Comparison of ENCODE assay signal across 8 cellular contexts in the genomic region with DNA sequence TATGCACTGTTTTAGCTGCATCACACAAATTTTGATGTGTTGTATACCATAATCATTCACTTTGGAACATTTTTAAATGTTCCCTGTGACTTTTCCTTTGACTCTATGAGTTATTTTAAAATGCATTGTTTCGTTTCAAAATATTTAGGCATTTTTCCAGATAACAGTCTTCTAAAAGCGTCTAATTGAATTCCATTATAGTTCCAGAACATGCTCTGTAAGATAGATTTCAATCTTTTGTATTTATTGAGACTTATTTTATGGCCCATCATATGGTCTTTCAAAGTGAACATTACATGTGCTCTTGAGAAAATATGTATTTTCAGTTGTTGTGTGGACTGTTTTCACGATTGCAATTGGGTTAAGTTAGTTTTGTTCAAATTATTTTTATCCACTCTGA.
"Had no signal": no experiment of that assay in that cellular context is flagged by ENCODE, and none has a peak within 500 bp of the region (broad histone marks: within the 10 kb centered on the region; RNA-seq: fewer than 3 reads in every experiment).

No MANE protein-coding gene starts in this region.

- DNase-seq: GDM1, GF-D8 had no signal

- H3K4me3 ChIP-seq: GM12878 had no signal

- ATAC-seq: GM12878 had no signal

- FAIRE-seq: G401.6, GM12878, GM12891, GM12892, GM18507, GM19239 had no signal
